ENCODE assay signal across 1 cellular context in the genomic region with DNA sequence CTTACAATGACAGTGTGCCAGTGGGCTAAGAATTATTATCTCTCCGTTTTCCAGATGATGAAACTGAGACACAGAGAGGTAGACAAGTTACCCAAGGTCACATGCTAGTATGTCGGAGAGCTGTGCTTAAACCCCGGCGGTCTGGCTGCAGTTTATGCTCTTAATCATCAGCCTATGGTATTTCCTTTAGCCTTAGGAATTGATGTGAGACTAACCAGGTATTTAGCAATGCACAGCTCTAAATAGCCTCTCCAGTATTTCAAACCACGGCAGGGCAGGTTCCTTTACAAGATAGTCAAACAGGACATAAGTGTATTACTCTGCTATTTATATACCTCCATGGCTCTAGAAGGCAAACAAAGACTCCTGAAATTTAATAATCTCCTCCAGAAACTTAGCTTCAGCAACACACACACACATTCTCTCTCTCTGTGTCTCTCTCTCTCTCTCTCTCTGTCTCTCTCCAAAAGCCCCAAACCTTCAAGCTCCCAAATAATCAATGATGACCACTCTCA.
TF ChIP-seq lines count a peak whose summit lies in the region.

No MANE protein-coding gene starts in this region.

TF ChIP-seq in IMR-90, 13 proteins besides CTCF, POLR2A, EP300 and RAD21 (continued from another document):
- peak; percentile 45; the same call in 1 of the 2 replicates for TF ChIP-seq FOS (IDR thresholded peaks at IDR 0.05; ENCODE audit: low read depth, low read length)
- no peak for TF ChIP-seq CHD1 (IDR thresholded peaks at IDR 0.05; ENCODE audit: low read depth, low read length)
- no peak for TF ChIP-seq MXI1 (IDR thresholded peaks at IDR 0.05; ENCODE audit: borderline replicate concordance, low read depth, low read length)
- no peak for TF ChIP-seq RFX5 (IDR thresholded peaks at IDR 0.05; ENCODE audit: low read depth, low read length)
- TF ChIP-seq, protein P1, sequence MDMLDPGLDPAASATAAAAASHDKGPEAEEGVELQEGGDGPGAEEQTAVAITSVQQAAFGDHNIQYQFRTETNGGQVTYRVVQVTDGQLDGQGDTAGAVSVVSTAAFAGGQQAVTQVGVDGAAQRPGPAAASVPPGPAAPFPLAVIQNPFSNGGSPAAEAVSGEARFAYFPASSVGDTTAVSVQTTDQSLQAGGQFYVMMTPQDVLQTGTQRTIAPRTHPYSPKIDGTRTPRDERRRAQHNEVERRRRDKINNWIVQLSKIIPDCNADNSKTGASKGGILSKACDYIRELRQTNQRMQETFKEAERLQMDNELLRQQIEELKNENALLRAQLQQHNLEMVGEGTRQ (IDR thresholded peaks at IDR 0.05; ENCODE audit: low read depth, low read length): peak; percentile 63
- TF ChIP-seq NFE2L2 (IDR thresholded peaks at IDR 0.05; ENCODE audit: low read depth, low read length): no peak
- TF ChIP-seq SMC3 (IDR thresholded peaks at IDR 0.05; ENCODE audit: low read depth, low read length): no peak
- TF ChIP-seq RCOR1 (IDR thresholded peaks at IDR 0.05; ENCODE audit: insufficient replicate concordance, low read length): peak; percentile 78
